5 cellular contexts compared by ENCODE assay signal in the genomic region with DNA sequence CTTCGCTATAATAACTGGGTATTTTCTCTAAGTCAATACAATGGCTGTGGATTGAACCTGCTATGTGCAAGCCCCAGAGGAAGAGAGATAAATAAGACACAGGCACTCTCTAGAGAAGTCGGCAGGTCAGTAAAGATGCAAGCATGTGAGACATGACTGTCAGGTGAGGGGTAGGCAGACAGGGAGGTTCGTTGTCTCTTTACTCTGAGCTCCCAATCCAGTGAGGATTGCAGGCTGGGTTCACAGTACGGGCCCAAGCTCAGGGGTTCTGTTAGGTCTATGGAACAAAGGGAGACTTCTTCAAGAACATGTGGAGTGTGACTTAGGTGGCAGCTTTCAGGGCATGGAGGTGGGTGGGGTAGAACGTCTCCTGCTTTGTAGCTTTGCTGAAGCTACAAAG.
"Had no signal": no experiment of that assay in that cellular context is flagged by ENCODE, and none has a peak within 500 bp of the region (broad histone marks: within the 10 kb centered on the region; RNA-seq: fewer than 3 reads in every experiment).

No MANE protein-coding gene starts in this region.

- H3K4me3 ChIP-seq: GM23338, K562 had no signal

- H3K9me3 Mint-ChIP-seq: GM23338, H9 had no signal

- ATAC-seq: GM23338, K562 had no signal

- DNase-seq: H9, HCEC 1CT, IMR-90 had no signal

- H3K27ac Mint-ChIP-seq: GM23338, H9 had no signal

- H3K4me2 ChIP-seq: GM23338 had no signal

- H2AFZ ChIP-seq: GM23338 had no signal

- H3K4me3 Mint-ChIP-seq: GM23338, H9 had no signal
